In the genomic region with DNA sequence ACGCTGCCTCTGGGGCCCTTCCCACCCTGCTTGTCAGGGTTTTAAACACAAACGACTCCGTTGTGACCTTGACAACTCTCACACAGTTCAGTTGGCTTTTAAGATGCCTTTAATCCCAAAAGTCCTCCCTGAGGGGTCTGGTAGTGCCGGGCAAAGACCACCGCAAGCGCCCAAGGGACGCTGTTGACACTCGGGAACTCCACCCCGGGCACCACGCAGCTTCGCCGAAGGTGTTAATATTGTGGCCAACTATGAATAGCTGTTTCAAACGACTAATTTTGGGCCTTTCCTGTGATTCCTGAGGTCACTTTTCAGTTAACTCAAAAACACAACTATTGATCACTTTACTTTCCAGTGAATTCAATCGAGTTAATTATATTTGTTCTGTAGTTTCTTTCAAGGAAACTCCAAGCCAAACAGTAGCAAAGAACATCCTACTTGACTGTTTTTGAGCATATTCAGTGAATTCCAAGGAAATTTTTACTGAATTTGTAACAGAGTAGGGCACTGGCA, we compare ENCODE assay signal across 8 cellular contexts. TPM values are rescaled to one million over a fixed set of nuclear protein-coding genes. Genes with fewer than 3 reads are reported as not detected.
A peak's percentile ranks its signal among the peaks of the same experiment; 100 is the strongest.
DNase-seq lines count a peak whose midpoint lies in the region; ATAC-seq, FAIRE-seq and TF ChIP-seq lines count a peak whose summit lies in the region.

No MANE protein-coding gene starts in this region.

- WGBS in H9 (ENCODE audit: extremely low coverage, insufficient read length, low lambda C conversion rate): no CpG with 5 or more reads among the region's 14 CpGs
- 4% methylated on average over 14 of the region's 14 CpGs for WGBS in hepatocyte (ENCODE audit: low lambda C conversion rate, missing lambda C conversion rate)
- 1 to 2% (median 2%) methylated on average over 14 of the region's 14 CpGs for WGBS in small intestine, 3 donors

- H3K4ac ChIP-seq in H9 (ENCODE audit: low read depth, low read length): no peak overlapping the region

- H3K27me3 ChIP-seq in H9 (ENCODE audit: insufficient read depth, low read length) (no peaks in the 10 kb centered on the region; the same call in 1 of the 2 replicates), hepatocyte (no peaks in the 10 kb centered on the region), small intestine (ENCODE audit: control insufficient read depth in 2 of 2, insufficient read depth in 2 of 2, low read length in 2 of 2) (no peaks in the 10 kb centered on the region)

- H2AK5ac ChIP-seq in H9 (ENCODE audit: insufficient read length, low read length): no peak overlapping the region

- no peaks in the 10 kb centered on the region for H3K9me2 ChIP-seq in hepatocyte (replicated peaks; ENCODE audit: insufficient read depth)

- H2BK120ac ChIP-seq in H9 (ENCODE audit: low read depth, low read length, poor library complexity, severe bottlenecking): no peak overlapping the region

- H3K27ac ChIP-seq in H9 (ENCODE audit: insufficient read length, low read depth, low read length) (no peak overlapping the region), hepatocyte (peak overlapping the region; percentile 100), small intestine (ENCODE audit: low read depth in 1 of 2, low read length in 1 of 2) (peak overlapping the region; percentile 96 to 98)

- ATAC-seq in HG02759 (IDR thresholded peaks at IDR 0.05; ENCODE audit: unreplicated experiment): no peak

- DNase-seq in H9 (no peak), hepatocyte (ENCODE audit: low spot score) (no peak), small intestine (no peak), pons (ENCODE audit: low spot score) (no peak), SKM-1 (lab: John Stamatoyannopoulos, UW; ENCODE audit: unreplicated experiment) (no peak)
- DNase-seq in activated T-helper 1 cell treated with anti-CD3 and anti-CD28 coated beads, Interleukin-12 subunit alpha, Interleukin-12 subunit beta, Interleukin-2, Interleukin-4 antibody, amounts not matched to agents 30 ng/mL and 10 ng/mL and 1 ng/mL, durations not matched to agents 14 hours and 24 hours and 36 hours (ENCODE audit: low spot score): no peak
- no peak for DNase-seq in effector CD4-positive, alpha-beta T cell

- no peak overlapping the region for H2BK12ac ChIP-seq in H9 (ENCODE audit: insufficient read length, low read depth, low read length)

- no peaks in the 10 kb centered on the region for H3K36me3 ChIP-seq in hepatocyte (replicated peaks; ENCODE audit: insufficient read depth, low read depth)
- no peaks in the 10 kb centered on the region for H3K36me3 ChIP-seq in small intestine (ENCODE audit: control insufficient read depth in 2 of 2, insufficient read depth in 2 of 2, low read length in 2 of 2)

- H3K4me1 ChIP-seq in H9 (ENCODE audit: insufficient read depth, low read length) (peaks cover 7% of the 10 kb centered on the region; the same call in 1 of the 2 replicates), hepatocyte (ENCODE audit: insufficient read depth) (peaks cover 13% of the 10 kb centered on the region), small intestine (ENCODE audit: control insufficient read depth in 2 of 2, insufficient read depth in 1 of 2, low read depth in 1 of 2, low read length in 1 of 2) (peaks cover 0 to 5% of the 10 kb centered on the region in 2 donors)

- H2BK5ac ChIP-seq in H9 (ENCODE audit: insufficient read length, low read length): no peak overlapping the region

- FAIRE-seq in small intestine (lab: Jason Lieb, UNC): no peak

- H3K4me3 ChIP-seq in hepatocyte (peak overlapping the region; percentile 74), small intestine (ENCODE audit: low read depth in 1 of 2, low read length in 2 of 2) (peak overlapping the region; percentile 66 to 89)

- H4K20me1 ChIP-seq in H9 (ENCODE audit: control insufficient read depth, insufficient read depth, insufficient read length) (no peaks in the 10 kb centered on the region), hepatocyte (ENCODE audit: insufficient read depth, poor library complexity, severe bottlenecking) (peaks cover 19% of the 10 kb centered on the region)

- H3K27ac Mint-ChIP-seq in H9: peak overlapping the region in 2 of 3 experiments; percentile 44; a peak in 3 of 7 replicates
- peak overlapping the region; percentile 64 for H3K27ac Mint-ChIP-seq in activated T-helper 1 cell treated with anti-CD3 and anti-CD28 coated beads, Interleukin-12 subunit alpha, Interleukin-12 subunit beta, Interleukin-2, Interleukin-4 antibody, amounts not matched to agents 30 ng/mL and 10 ng/mL and 1 ng/mL, durations not matched to agents 14 hours and 24 hours and 36 hours

- peaks cover 5% of the 10 kb centered on the region for H3K79me1 ChIP-seq in H9 (ENCODE audit: insufficient read depth, low read depth, low read length, poor library complexity, severe bottlenecking)

- H4K91ac ChIP-seq in H9 (ENCODE audit: insufficient read length, low read depth, low read length): no peak overlapping the region

- H3T11ph ChIP-seq in H9 (ENCODE audit: low read length): no peak overlapping the region

- no peak overlapping the region for H3K9ac ChIP-seq in H9 (ENCODE audit: extremely low read depth, insufficient read length, low read length)

- H3K79me2 ChIP-seq in H9 (ENCODE audit: insufficient read depth, low read length) (peaks cover 11% of the 10 kb centered on the region; the same call in 1 of the 2 replicates), hepatocyte (peaks cover 32% of the 10 kb centered on the region)

- H3K4me2 ChIP-seq in H9 (ENCODE audit: insufficient read depth, insufficient read length, low read length) (peak overlapping the region; percentile 63), hepatocyte (peak overlapping the region; percentile 89)

- TF ChIP-seq CTCF in H9 (conservative IDR thresholded peaks at IDR 0.05) (no peak), hepatocyte (IDR thresholded peaks at IDR 0.05; ENCODE audit: poor library complexity) (no peak)

- H3K27me3 Mint-ChIP-seq in H9 (ENCODE audit: low read depth): peaks cover 13% of the 10 kb centered on the region
- peaks cover 4% of the 10 kb centered on the region for H3K27me3 Mint-ChIP-seq in activated T-helper 1 cell treated with anti-CD3 and anti-CD28 coated beads, Interleukin-12 subunit alpha, Interleukin-12 subunit beta, Interleukin-2, Interleukin-4 antibody, amounts not matched to agents 30 ng/mL and 10 ng/mL and 1 ng/mL, durations not matched to agents 14 hours and 24 hours and 36 hours (ENCODE audit: insufficient read depth)

- H3K18ac ChIP-seq in H9 (ENCODE audit: insufficient read length, low read depth, low read length): no peak overlapping the region

- H4K8ac ChIP-seq in H9 (replicated peaks; ENCODE audit: insufficient read length, low read depth, low read length): no peak overlapping the region

- H2AFZ ChIP-seq in H9 (ENCODE audit: low read length): no peak overlapping the region
- H2AFZ ChIP-seq in hepatocyte: peak overlapping the region; percentile 85

- no peak overlapping the region for H2BK20ac ChIP-seq in H9 (ENCODE audit: low read depth, low read length, poor library complexity, severe bottlenecking)

- H3K23ac ChIP-seq in H9 (ENCODE audit: insufficient read length, low read depth, low read length): no peak overlapping the region

- intact Hi-C loops in activated T-helper 1 cell treated with anti-CD3 and anti-CD28 coated beads, Interleukin-12 subunit alpha, Interleukin-12 subunit beta, Interleukin-2, Interleukin-4 antibody, amounts not matched to agents 30 ng/mL and 10 ng/mL and 1 ng/mL, durations not matched to agents 14 hours and 24 hours and 36 hours (cut with micrococcal nuclease): loop anchor here (1.0 kb wide), 1 partner anchor 17 kb away; no protein-coding TSS in a partner anchor

- peaks cover 12% of the 10 kb centered on the region for H3K23me2 ChIP-seq in H9 (ENCODE audit: insufficient read length, low read depth, low read length, poor library complexity, severe bottlenecking)

- no peak overlapping the region for H3K56ac ChIP-seq in H9 (ENCODE audit: insufficient read length, low read depth, low read length)

- H3K36me3 Mint-ChIP-seq in H9 (ENCODE audit: insufficient read depth in 1 of 3, low read depth in 3 of 3): peaks cover 0 to 7% (median 0%) of the 10 kb centered on the region in 3 experiments; a peak in 2 of 7 replicates
- peaks cover 9% of the 10 kb centered on the region for H3K36me3 Mint-ChIP-seq in activated T-helper 1 cell treated with anti-CD3 and anti-CD28 coated beads, Interleukin-12 subunit alpha, Interleukin-12 subunit beta, Interleukin-2, Interleukin-4 antibody, amounts not matched to agents 30 ng/mL and 10 ng/mL and 1 ng/mL, durations not matched to agents 14 hours and 24 hours and 36 hours (ENCODE audit: low read depth)

- H2BK15ac ChIP-seq in H9 (ENCODE audit: low read depth, low read length): no peak overlapping the region

- peak overlapping the region; percentile 69 to 83 for H3K4me3 Mint-ChIP-seq in H9
- H3K4me3 Mint-ChIP-seq in activated T-helper 1 cell treated with anti-CD3 and anti-CD28 coated beads, Interleukin-12 subunit alpha, Interleukin-12 subunit beta, Interleukin-2, Interleukin-4 antibody, amounts not matched to agents 30 ng/mL and 10 ng/mL and 1 ng/mL, durations not matched to agents 14 hours and 24 hours and 36 hours: peak overlapping the region; percentile 80

- H3K9me3 ChIP-seq in H9 (ENCODE audit: control insufficient read depth, low read depth, low read length) (no peaks in the 10 kb centered on the region), hepatocyte (ENCODE audit: low read depth) (no peaks in the 10 kb centered on the region), small intestine (ENCODE audit: control insufficient read depth, low read depth) (no peaks in the 10 kb centered on the region)

- peaks cover 33% of the 10 kb centered on the region in 2 experiments for H3K4me1 Mint-ChIP-seq in H9
- H3K4me1 Mint-ChIP-seq in activated T-helper 1 cell treated with anti-CD3 and anti-CD28 coated beads, Interleukin-12 subunit alpha, Interleukin-12 subunit beta, Interleukin-2, Interleukin-4 antibody, amounts not matched to agents 30 ng/mL and 10 ng/mL and 1 ng/mL, durations not matched to agents 14 hours and 24 hours and 36 hours (ENCODE audit: low read depth): peaks cover 26% of the 10 kb centered on the region

- H3K14ac ChIP-seq in H9 (ENCODE audit: insufficient read depth, low read length): no peak overlapping the region

- no peaks in the 10 kb centered on the region for H3K9me3 Mint-ChIP-seq in H9
- H3K9me3 Mint-ChIP-seq in activated T-helper 1 cell treated with anti-CD3 and anti-CD28 coated beads, Interleukin-12 subunit alpha, Interleukin-12 subunit beta, Interleukin-2, Interleukin-4 antibody, amounts not matched to agents 30 ng/mL and 10 ng/mL and 1 ng/mL, durations not matched to agents 14 hours and 24 hours and 36 hours: no peaks in the 10 kb centered on the region

- no peak overlapping the region for H4K5ac ChIP-seq in H9 (ENCODE audit: insufficient read length, low read depth, low read length)

RNA-seq across cellular contexts. Expression of a gene that starts 1.0 kb away (rescaled TPM):
- total RNA-seq in H9 (2021) (36.7 and 39.0 TPM in 2 replicates), hepatocyte (59.6 and 61.2 TPM in 2 replicates)
- total RNA-seq in activated T-helper 1 cell treated with anti-CD3 and anti-CD28 coated beads, Interleukin-12 subunit alpha, Interleukin-12 subunit beta, Interleukin-2, Interleukin-4 antibody, amounts not matched to agents 30 ng/mL and 10 ng/mL and 1 ng/mL, durations not matched to agents 14 hours and 24 hours and 36 hours: 59.1 and 63.1 TPM in 2 replicates
- polyA plus RNA-seq in hepatocyte (29.4 and 33.4 TPM in 2 replicates), small intestine (10 to 100 TPM in 2 of 3 donors, 1 to 10 TPM in 1; 10.0 to 28.9 (median 13.6) TPM)

RNA-seq across cellular contexts. Expression of a gene that starts 26.1 kb away (rescaled TPM):
- total RNA-seq in H9 (2021) (11.5 and 13.2 TPM in 2 replicates), hepatocyte (8.0 and 11.2 TPM in 2 replicates)
- 11.7 and 16.7 TPM in 2 replicates for total RNA-seq in activated T-helper 1 cell treated with anti-CD3 and anti-CD28 coated beads, Interleukin-12 subunit alpha, Interleukin-12 subunit beta, Interleukin-2, Interleukin-4 antibody, amounts not matched to agents 30 ng/mL and 10 ng/mL and 1 ng/mL, durations not matched to agents 14 hours and 24 hours and 36 hours
- polyA plus RNA-seq in hepatocyte (31.9 and 54.0 TPM in 2 replicates), small intestine (10 to 100 TPM in 2 of 3 donors, 1 to 10 TPM in 1; 7.0 to 49.6 (median 33.8) TPM)
